In genomic region chr1:26582836-26583460, GRCh38 we compare ENCODE assay signal across 8 cellular contexts. TPM values are rescaled to one million over a fixed set of nuclear protein-coding genes. Genes with fewer than 3 reads are reported as not detected.
A peak's percentile ranks its signal among the peaks of the same experiment; 100 is the strongest.
DNase-seq lines count a peak whose midpoint lies in the region; ATAC-seq, FAIRE-seq and TF ChIP-seq lines count a peak whose summit lies in the region.

No MANE protein-coding gene starts in this region.

- H3K9me3 ChIP-seq in HepG2 (ENCODE audit: low read length) = no peaks in the 10 kb centered on the region

- FAIRE-seq in HepG2 (lab: Jason Lieb, UNC) = no peak

- H2AFZ ChIP-seq in HepG2 (ENCODE audit: low read length) = no peak overlapping the region

- H3K36me3 Mint-ChIP-seq in T-helper 2 cell treated with Interferon-gamma antibody and Interleukin-4, amounts not matched to agents 5 μg/mL and 100 μg/mL, for 36 hours (ENCODE audit: low read depth) = no peaks in the 10 kb centered on the region

- H3K79me2 ChIP-seq in HepG2 (ENCODE audit: insufficient read depth, low read length) = no peaks in the 10 kb centered on the region

- ATAC-seq in GM21529 (IDR thresholded peaks at IDR 0.05; ENCODE audit: unreplicated experiment) (peak; percentile 49), HepG2 (no peak), HG02885 (IDR thresholded peaks at IDR 0.05; ENCODE audit: poor library complexity, unreplicated experiment) (no peak), HG03460 (IDR thresholded peaks at IDR 0.05; ENCODE audit: unreplicated experiment) (no peak), GM19324 (IDR thresholded peaks at IDR 0.05; ENCODE audit: low FRiP score, unreplicated experiment) (no peak)

- H3K27me3 Mint-ChIP-seq in T-helper 2 cell treated with Interferon-gamma antibody and Interleukin-4, amounts not matched to agents 5 μg/mL and 100 μg/mL, for 36 hours (ENCODE audit: low read depth) = no peaks in the 10 kb centered on the region

- H3K9me3 Mint-ChIP-seq in T-helper 2 cell treated with Interferon-gamma antibody and Interleukin-4, amounts not matched to agents 5 μg/mL and 100 μg/mL, for 36 hours = no peaks in the 10 kb centered on the region

- intact Hi-C loops in HepG2 (cut with micrococcal nuclease; ENCODE audit: unreplicated experiment) = no loop called here

- TF ChIP-seq RAD21 in HepG2 (CRISPR knock-in tag; IDR thresholded peaks at IDR 0.05) = no peak

- POLR2A ChIA-PET in HepG2 (lab: Yijun Ruan, JAX) = no interaction called here

- H3K4me2 ChIP-seq in HepG2 (ENCODE audit: low read depth, low read length) = no peak overlapping the region

- DNase-seq in T-helper 2 cell treated with Interferon-gamma antibody and Interleukin-4, amounts not matched to agents 5 μg/mL and 100 μg/mL, for 36 hours (ENCODE audit: low spot score) = peak; percentile 87
- DNase-seq in epithelial cell of proximal tubule (ENCODE audit: low read depth) = peak; percentile 69
- DNase-seq in stimulated activated CD8-positive, alpha-beta memory T cell treated with anti-CD3 and anti-CD28 coated beads, Interleukin-2, amount 100 ng/mL, for 48 hours (ENCODE audit: low read depth in 2 of 2) = peak; percentile 75 to 81
- no peak for DNase-seq in HepG2 (ENCODE audit: low spot score)

- CTCF ChIA-PET in HepG2 (lab: Yijun Ruan, JAX; ENCODE audit: low intra/inter-chr PET ratio, low total read pairs) = no interaction called here

- H3K27ac Mint-ChIP-seq in T-helper 2 cell treated with Interferon-gamma antibody and Interleukin-4, amounts not matched to agents 5 μg/mL and 100 μg/mL, for 36 hours = peak overlapping the region; percentile 52

- no peak overlapping the region for H3K27ac ChIP-seq in HepG2 (ENCODE audit: extremely low read length, insufficient read depth, low read length)

- no peaks in the 10 kb centered on the region for H3K4me1 ChIP-seq in HepG2 (ENCODE audit: insufficient read depth, low read length)

- TF ChIP-seq EP300 in HepG2 (IDR thresholded peaks at IDR 0.05; ENCODE audit: low read depth in 2 of 2, low read length in 2 of 2) = no peak
- no peak for TF ChIP-seq EP300 in HepG2 (CRISPR knock-in tag; IDR thresholded peaks at IDR 0.05; ENCODE audit: borderline replicate concordance)

- H3K9ac ChIP-seq in HepG2 (ENCODE audit: insufficient read depth, low read depth, low read length) = no peak overlapping the region

- no peak overlapping the region for H3K4me3 Mint-ChIP-seq in T-helper 2 cell treated with Interferon-gamma antibody and Interleukin-4, amounts not matched to agents 5 μg/mL and 100 μg/mL, for 36 hours

- H3K36me3 ChIP-seq in HepG2 (replicated peaks in 1 of 2; ENCODE audit: control insufficient read depth in 1 of 2, insufficient read depth in 2 of 2, low read length in 2 of 2) = no peaks in the 10 kb centered on the region

- 37% methylated on average over 6 of the region's 6 CpGs for WGBS in HepG2 (ENCODE audit: low lambda C conversion rate)

- H3K4me1 Mint-ChIP-seq in T-helper 2 cell treated with Interferon-gamma antibody and Interleukin-4, amounts not matched to agents 5 μg/mL and 100 μg/mL, for 36 hours (ENCODE audit: low read depth) = peaks cover 26% of the 10 kb centered on the region

- TF ChIP-seq POLR2A in HepG2 (IDR thresholded peaks at IDR 0.05; ENCODE audit: insufficient read depth in 1 of 2, low read depth in 2 of 2, low read length in 2 of 2) = no peak

- no peak for TF ChIP-seq CTCF in epithelial cell of proximal tubule (conservative IDR thresholded peaks at IDR 0.05; ENCODE audit: low read depth, low read length)
- TF ChIP-seq CTCF in HepG2 (CRISPR knock-in tag; IDR thresholded peaks at IDR 0.05) = no peak

- in situ Hi-C loops in HepG2 (cut with HindIII; ENCODE audit: extremely low pct_ligation_motif_present, low pct_unique_long_range_greater_than_20kb) = no loop called here

- no peaks in the 10 kb centered on the region for H4K20me1 ChIP-seq in HepG2 (ENCODE audit: insufficient read depth, low read length)

- BruUV-seq in HepG2 (replicated peaks; lab: Mats Ljungman, UMichigan) = no TSS peak

- no peaks in the 10 kb centered on the region; a peak in 1 of 5 replicates for H3K27me3 ChIP-seq in HepG2 (ENCODE audit: control insufficient read depth in 1 of 2, insufficient read depth in 2 of 2, low read length in 2 of 2)

- no peak overlapping the region for H3K4me3 ChIP-seq in epithelial cell of proximal tubule (ENCODE audit: low read depth, low read length)
- no peak overlapping the region for H3K4me3 ChIP-seq in HepG2 (replicated peaks in 1 of 3; ENCODE audit: insufficient read depth in 1 of 3, low read depth in 2 of 3, low read length in 3 of 3)

TF ChIP-seq in HepG2, 621 proteins besides CTCF, POLR2A, EP300 and RAD21:
- TF ChIP-seq GABPA (IDR thresholded peaks at IDR 0.05; ENCODE audit: low read depth, low read length) = no peak
- TF ChIP-seq GABPA (CRISPR knock-in tag; IDR thresholded peaks at IDR 0.05; ENCODE audit: low read depth) = no peak
- TF ChIP-seq ZNF563 (CRISPR knock-in tag; IDR thresholded peaks at IDR 0.05) = no peak
- TF ChIP-seq DNMT1 (CRISPR knock-in tag; IDR thresholded peaks at IDR 0.05) = no peak
- no peak for TF ChIP-seq RBM39 (IDR thresholded peaks at IDR 0.05; ENCODE audit: low read depth, low read length, poor library complexity, severe bottlenecking)
- TF ChIP-seq TBL1XR1 (IDR thresholded peaks at IDR 0.05; ENCODE audit: borderline replicate concordance, low read length, partially characterized antibody) = no peak
- no peak for TF ChIP-seq ZFP36L1 (CRISPR knock-in tag; IDR thresholded peaks at IDR 0.05)

RNA-seq across cellular contexts. Expression of gene RPS6KA1, which starts 53.4 kb away (rescaled TPM):
- 63.8 and 66.5 TPM in 2 replicates for total RNA-seq in epithelial cell of proximal tubule
- 24.0 and 24.2 TPM in 2 replicates for total RNA-seq in HepG2 (2016; rRNA removed; fragmentation: Illumina TruSeq; extraction: Trizol)
- 6.4 and 8.1 TPM in 2 replicates for total RNA-seq in HepG2 (2016; cell fraction: cytosol; rRNA removed; fragmentation: Illumina TruSeq; extraction: Trizol; ENCODE audit: low read depth)
- 23.3 and 24.8 TPM in 2 replicates for total RNA-seq in HepG2 (2016; cell fraction: insoluble cytoplasmic fraction; rRNA removed; fragmentation: Illumina TruSeq; extraction: Trizol)
- 14.4 and 16.8 TPM in 2 replicates for total RNA-seq in HepG2 (2016; cell fraction: membrane; rRNA removed; fragmentation: Illumina TruSeq; extraction: Trizol)
- 17.9 and 19.0 TPM in 2 replicates for total RNA-seq in HepG2 (2016; cell fraction: nucleus; rRNA removed; fragmentation: Illumina TruSeq; extraction: Trizol)
- 19.6 and 22.1 TPM in 2 replicates for polyA plus RNA-seq in HepG2 (2011; rRNA removed)
- polyA plus RNA-seq in HepG2 (2011; cell fraction: cytosol; rRNA removed) = 15.0 and 20.1 TPM in 2 replicates
- 28.9 and 37.3 TPM in 2 replicates for polyA plus RNA-seq in HepG2 (2011; cell fraction: nucleus; rRNA removed)
- 14.7 and 15.4 TPM in 2 replicates for polyA plus RNA-seq in HepG2 (2012)
- 4.1 and 4.3 TPM in 2 replicates for polyA plus RNA-seq in HepG2 (2016; cell fraction: cytosol; fragmentation: Illumina TruSeq; extraction: Trizol; ENCODE audit: low read depth)
- 20.9 and 24.6 TPM in 2 replicates for polyA plus RNA-seq in HepG2 (2016; cell fraction: insoluble cytoplasmic fraction; fragmentation: Illumina TruSeq; extraction: Trizol; ENCODE audit: low read depth)
- polyA plus RNA-seq in HepG2 (2016; cell fraction: membrane; fragmentation: Illumina TruSeq; extraction: Trizol; ENCODE audit: low read depth) = 10.2 and 12.6 TPM in 2 replicates
- polyA plus RNA-seq in HepG2 (2016; cell fraction: nucleus; fragmentation: Illumina TruSeq; extraction: Trizol; ENCODE audit: insufficient read depth, low read depth) = 28.1 and 28.2 TPM in 2 replicates
- polyA minus RNA-seq in HepG2 (2011; rRNA and poly(A)+ RNA removed; ENCODE audit: low replicate concordance) = 43.2 and 122 TPM in 2 replicates
- polyA minus RNA-seq in HepG2 (2011; cell fraction: cytosol; rRNA and poly(A)+ RNA removed) = 22.6 TPM in 2 replicates
- 18.8 and 26.6 TPM in 2 replicates for polyA minus RNA-seq in HepG2 (2011; cell fraction: nucleus; rRNA and poly(A)+ RNA removed)
